Comparison of ENCODE assay signal across 15 cellular contexts in genomic region chr4:76898949-76899640, GRCh38. TPM values are rescaled to one million over a fixed set of nuclear protein-coding genes. Genes with fewer than 3 reads are reported as not detected.
DNase-seq lines count a peak whose midpoint lies in the region; ATAC-seq and TF ChIP-seq lines count a peak whose summit lies in the region.
"Had no signal": no experiment of that assay in that cellular context is flagged by ENCODE, and none has a peak within 500 bp of the region (broad histone marks: within the 10 kb centered on the region; RNA-seq: fewer than 3 reads in every experiment).

No MANE protein-coding gene starts in this region.

- peaks cover 39% of the 10 kb centered on the region for H3K27me3 Mint-ChIP-seq in CD4-positive, alpha-beta T cell
- H3K27me3 Mint-ChIP-seq in chondrocyte (ENCODE audit: low read depth) (no peaks in the 10 kb centered on the region), memory B cell (peaks cover 15% of the 10 kb centered on the region)

- peak overlapping the region; percentile 81 for H3K4me3 Mint-ChIP-seq in CD4-positive, alpha-beta T cell
- H3K4me3 Mint-ChIP-seq in chondrocyte (ENCODE audit: unreplicated experiment) (peak overlapping the region; percentile 53), memory B cell (peak overlapping the region; percentile 12)

- peaks cover 41% of the 10 kb centered on the region for H3K27me3 ChIP-seq in CD4-positive, alpha-beta T cell (ENCODE audit: control insufficient read depth, insufficient read depth, low read length)
- peaks cover 67% of the 10 kb centered on the region for H3K27me3 ChIP-seq in HUES48 (ENCODE audit: control insufficient read depth, insufficient read depth, low read length)

- H3K27ac ChIP-seq in CD4-positive, alpha-beta T cell (ENCODE audit: low read depth, low read length), result no peak overlapping the region
- H3K27ac ChIP-seq in HUES48 (ENCODE audit: low read depth, low read length), result peak overlapping the region; percentile 23
- H3K27ac ChIP-seq: BLaER1 treated with 17β-estradiol and CSF1 and Interleukin-3, amounts not matched to agents 10 nM and 100 nM had no signal

- no peaks in the 10 kb centered on the region for H3K9me3 ChIP-seq in CD4-positive, alpha-beta T cell (ENCODE audit: control insufficient read depth, low read length)
- H3K9me3 ChIP-seq in HUES48 (ENCODE audit: control insufficient read depth, insufficient read depth, low read length), result no peaks in the 10 kb centered on the region

- POLR2A ChIA-PET in CD4-positive, alpha-beta T cell (lab: Charles Lee), result no interaction called here

- peak overlapping the region; percentile 72 for H3K4me3 ChIP-seq in HUES48 (ENCODE audit: low read depth, low read length)
- H3K4me3 ChIP-seq: BLaER1 treated with 17β-estradiol and CSF1 and Interleukin-3, amounts not matched to agents 10 nM and 100 nM had no signal

- no peaks in the 10 kb centered on the region for H3K36me3 ChIP-seq in HUES48 (ENCODE audit: control insufficient read depth, insufficient read depth, low read length)

- ATAC-seq in CD4-positive, alpha-beta T cell (ENCODE audit: poor library complexity), result no peak
- ATAC-seq in memory B cell (ENCODE audit: low read depth) (no peak), GM18498 (IDR thresholded peaks at IDR 0.05; ENCODE audit: unreplicated experiment) (no peak), HG02623 (IDR thresholded peaks at IDR 0.05; ENCODE audit: unreplicated experiment) (no peak)

- CTCF ChIA-PET in CD4-positive, alpha-beta T cell (lab: Charles Lee), result interaction anchor here (0.7 kb wide), 1 partner anchor 102 kb away, joined by 3 read pairs; no protein-coding TSS in a partner anchor

- no peak overlapping the region for H3K9ac ChIP-seq in HUES48 (ENCODE audit: low read depth, low read length)
- H3K9ac ChIP-seq: BLaER1 treated with 17β-estradiol and CSF1 and Interleukin-3, amounts not matched to agents 10 nM and 100 nM had no signal

- TF ChIP-seq CTCF in CD4-positive, alpha-beta T cell (IDR thresholded peaks at IDR 0.05), result no peak
- no peak for TF ChIP-seq CTCF in chondrocyte (IDR thresholded peaks at IDR 0.05)

- DNase-seq in CD4-positive, alpha-beta T cell, result no peak
- DNase-seq in chondrocyte (ENCODE audit: low spot score) (no peak), memory B cell (ENCODE audit: low spot score in 2 of 2) (no peak), DMS114 treated with DMSO at 0.1 percent for 48 hours (lab: John Stamatoyannopoulos, UW; ENCODE audit: unreplicated experiment) (no peak), MV-4-11 (lab: John Stamatoyannopoulos, UW) (no peak)
- DNase-seq: activated CD4-positive, alpha-beta T cell treated with anti-CD3 and anti-CD28 coated beads, Interleukin-2, amount 50 U/mL, for 48 hours; GF-D8; NCI-H2171 had no signal

- H3K27ac Mint-ChIP-seq in CD4-positive, alpha-beta T cell, result no peak overlapping the region
- peak overlapping the region; percentile 62 for H3K27ac Mint-ChIP-seq in chondrocyte (ENCODE audit: unreplicated experiment)
- H3K27ac Mint-ChIP-seq in memory B cell, result no peak overlapping the region

- H3K36me3 Mint-ChIP-seq in CD4-positive, alpha-beta T cell (ENCODE audit: low read depth), result no peaks in the 10 kb centered on the region
- H3K36me3 Mint-ChIP-seq in chondrocyte (ENCODE audit: low read depth) (no peaks in the 10 kb centered on the region), memory B cell (no peaks in the 10 kb centered on the region)

- H3K4me1 Mint-ChIP-seq in CD4-positive, alpha-beta T cell (ENCODE audit: low read depth), result peaks cover 13% of the 10 kb centered on the region
- H3K4me1 Mint-ChIP-seq in chondrocyte (ENCODE audit: low read depth), result peaks cover 21% of the 10 kb centered on the region
- peaks cover 5% of the 10 kb centered on the region for H3K4me1 Mint-ChIP-seq in memory B cell

- H3K4me1 ChIP-seq in HUES48 (ENCODE audit: control insufficient read depth, insufficient read depth, low read length), result peaks cover 11% of the 10 kb centered on the region; the same call in 1 of the 2 replicates

- no peaks in the 10 kb centered on the region for H3K9me3 Mint-ChIP-seq in CD4-positive, alpha-beta T cell
- H3K9me3 Mint-ChIP-seq in chondrocyte (ENCODE audit: low read depth), result no peaks in the 10 kb centered on the region
- H3K9me3 Mint-ChIP-seq in memory B cell, result no peaks in the 10 kb centered on the region

- intact Hi-C loops in CD4-positive, alpha-beta T cell (cut with DNase I, micrococcal nuclease), result loop anchor here in 1 of 2 experiments (5.0 kb wide), 1 partner anchor 143 kb away; no protein-coding TSS in a partner anchor

RNA-seq across cellular contexts. Expression of gene SOWAHB, which starts 1.2 kb away (rescaled TPM):
- total RNA-seq in CD4-positive, alpha-beta T cell, result not detected
- 2.6 to 4.8 TPM (median 4.8 TPM) in 3 replicates for total RNA-seq in chondrocyte
- total RNA-seq: mononuclear cell, OCI-LY7, subcutaneous adipose tissue had no signal

RNA-seq across cellular contexts. Expression of gene SEPTIN11, which starts 50.5 kb away (rescaled TPM):
- total RNA-seq in CD4-positive, alpha-beta T cell, result 1 to 10 TPM; 8.1 to 9.4 TPM
- total RNA-seq in chondrocyte, result 643 to 720 TPM (median 718 TPM) in 3 replicates

Comparison
In these comparisons a context has a peak if more than half of its experiments do, and no peak if none do; other contexts are left out.
1. H3K4me3 Mint-ChIP-seq: peak in every context shown above with its lines; median percentile 81 in CD4-positive, alpha-beta T cell; 53 in chondrocyte; 12 in memory B cell.
2. RNA of gene SEPTIN11, which starts 50.5 kb away (total RNA-seq): 643 to 720 TPM in chondrocyte; 8.1 to 9.4 TPM in CD4-positive, alpha-beta T cell; every median in the first group is over 10 times any median in the second.